Comparison of ENCODE assay signal across 13 cellular contexts in genomic region chr4:114005569-114006442, GRCh38. TPM values are rescaled to one million over a fixed set of nuclear protein-coding genes. Genes with fewer than 3 reads are reported as not detected.
DNase-seq lines count a peak whose midpoint lies in the region; ATAC-seq, FAIRE-seq and TF ChIP-seq lines count a peak whose summit lies in the region.
"Had no signal": no experiment of that assay in that cellular context is flagged by ENCODE, and none has a peak within 500 bp of the region (broad histone marks: within the 10 kb centered on the region; RNA-seq: fewer than 3 reads in every experiment).

No MANE protein-coding gene starts in this region.

- no peaks in the 10 kb centered on the region for H3K79me1 ChIP-seq in H1 (ENCODE audit: low read depth, low read length)

- H3K27me3 ChIP-seq in H1 (replicated peaks in 1 of 4; ENCODE audit: control insufficient read depth in 3 of 4, extremely low read depth in 1 of 4, insufficient read depth in 3 of 4, low read length in 3 of 4) (no peaks in the 10 kb centered on the region), dorsolateral prefrontal cortex (no peaks in the 10 kb centered on the region)

- DNase-seq in Daoy (ENCODE audit: low read depth), result peak; percentile 36
- peak; percentile 34 for DNase-seq in RWPE1 (ENCODE audit: low spot score)
- no peak for DNase-seq in H1 (ENCODE audit: low read depth in 1 of 2, low spot score in 2 of 2)
- DNase-seq in lung microvascular endothelial cell (ENCODE audit: low read depth in 2 of 2), result peak; percentile 71 to 83
- DNase-seq in dorsolateral prefrontal cortex, result no peak
- DNase-seq in activated CD4-positive, alpha-beta T cell treated with anti-CD3 and anti-CD28 coated beads, Interleukin-2, amount 50 U/mL, for 4 hours, result no peak
- no peak for DNase-seq in NCI-H2171 treated with DMSO at 0.1 percent for 48 hours (lab: John Stamatoyannopoulos, UW)
- DNase-seq: activated CD8-positive, alpha-beta memory T cell treated with anti-CD3 and anti-CD28 coated beads, Interleukin-2, amount 50 U/mL, for 48 hours; NCI-H748 treated with DMSO at 0.1 percent for 48 hours had no signal

- peaks cover 0 to 3% (median 1%) of the 10 kb centered on the region in 4 experiments; a peak in 2 of 7 replicates for H3K4me1 ChIP-seq in H1 (replicated peaks in 1 of 4; ENCODE audit: control insufficient read depth in 3 of 4, insufficient read depth in 4 of 4, low read length in 3 of 4)

- no peak overlapping the region for H2AK5ac ChIP-seq in H1 (ENCODE audit: low read depth, low read length)

- ATAC-seq in HG03378 (IDR thresholded peaks at IDR 0.05; ENCODE audit: unreplicated experiment), result no peak

- no peak overlapping the region for H3K4me2 ChIP-seq in H1 (ENCODE audit: insufficient read depth in 1 of 2, low read depth in 2 of 2, low read length in 2 of 2)

- H4K20me1 ChIP-seq in H1 (replicated peaks in 1 of 2; ENCODE audit: control insufficient read depth in 1 of 2, insufficient read depth in 2 of 2, low read length in 2 of 2), result no peaks in the 10 kb centered on the region

- no peak overlapping the region for H2BK120ac ChIP-seq in H1 (replicated peaks; ENCODE audit: low read depth, low read length)

- H3K9ac ChIP-seq in H1 (replicated peaks in 1 of 4; ENCODE audit: extremely low read depth in 1 of 4, low read depth in 3 of 4, low read length in 3 of 4), result no peak overlapping the region

- WGBS in H1 (ENCODE audit: extremely low coverage in 1 of 2, insufficient coverage in 1 of 2, insufficient read length in 1 of 2, insufficient replicate concordance in 2 of 2, low coverage in 1 of 2, low lambda C conversion rate in 2 of 2, missing lambda C conversion rate in 1 of 2), 2 experiments, result 82% methylated on average over 4 of the region's 4 CpGs; no CpG with 5 or more reads in 1 of the 2 experiments

- H3K56ac ChIP-seq in H1 (replicated peaks; ENCODE audit: insufficient read length, low read depth, low read length), result no peak overlapping the region

- no peak overlapping the region for H3K18ac ChIP-seq in H1 (ENCODE audit: extremely low read depth, low read length)

- H3K9me3 ChIP-seq in H1 (ENCODE audit: insufficient read depth in 2 of 2, low read depth in 1 of 2, low read length in 1 of 2), result no peaks in the 10 kb centered on the region

- intact Hi-C loops in dorsolateral prefrontal cortex (cut with DNase I), result no loop called here

- no peak for FAIRE-seq in H1 (lab: Jason Lieb, UNC)
- FAIRE-seq: colon, D721Med had no signal

- H2BK20ac ChIP-seq in H1 (ENCODE audit: low read length), result no peak overlapping the region

- CTCF ChIA-PET in RWPE1 (lab: Yijun Ruan, JAX), result interaction anchor here (0.6 kb wide), 1 partner anchor 104 kb away, joined by 3 read pairs; no protein-coding TSS in a partner anchor
- CTCF ChIA-PET in H1 (lab: Charles Lee; ENCODE audit: partially characterized antibody), result interaction anchor here (0.6 to 0.7 kb wide), 2 partner anchors 37 to 79 kb away, joined by 3 read pairs; no protein-coding TSS in a partner anchor

- H3K4ac ChIP-seq in H1 (replicated peaks; ENCODE audit: insufficient read length, low read depth, low read length), result no peak overlapping the region

- no peaks in the 10 kb centered on the region for H3K23me2 ChIP-seq in H1 (ENCODE audit: low read depth, low read length)

- H2AFZ ChIP-seq in H1 (ENCODE audit: low read length), result no peak overlapping the region

- no peak overlapping the region for H3K23ac ChIP-seq in H1 (ENCODE audit: insufficient read length)

- no peak for TF ChIP-seq RAD21 in H1 (IDR thresholded peaks at IDR 0.05 in 1 of 2, conservative IDR thresholded peaks at IDR 0.05 in 1 of 2; ENCODE audit: low read depth in 2 of 2, low read length in 2 of 2)

- H2BK12ac ChIP-seq in H1 (ENCODE audit: low read depth, low read length), result no peak overlapping the region

- no peaks in the 10 kb centered on the region for H3K36me3 ChIP-seq in H1 (ENCODE audit: control insufficient read depth in 2 of 4, insufficient read depth in 4 of 4, low read length in 3 of 4)

- H3K27ac ChIP-seq in RWPE1 (no peak overlapping the region), H1 (ENCODE audit: low read depth, low read length) (no peak overlapping the region), dorsolateral prefrontal cortex (no peak overlapping the region)

- no peak overlapping the region for H3K4me3 ChIP-seq in H1 (ENCODE audit: extremely low read depth in 1 of 4, insufficient read depth in 2 of 4, low read depth in 3 of 4, low read length in 4 of 4)
- no peak overlapping the region for H3K4me3 ChIP-seq in dorsolateral prefrontal cortex

- H4K8ac ChIP-seq in H1 (ENCODE audit: extremely low read depth, insufficient read depth, low read length), result no peak overlapping the region

- no peak overlapping the region for H4K91ac ChIP-seq in H1 (replicated peaks; ENCODE audit: insufficient read length, low read length)

- TF ChIP-seq CTCF in RWPE1 (conservative IDR thresholded peaks at IDR 0.05; ENCODE audit: low read depth) (no peak), H1 (IDR thresholded peaks at IDR 0.05; ENCODE audit: control extremely low read depth in 1 of 3, insufficient read depth in 1 of 3, low read depth in 1 of 3, low read length in 3 of 3) (no peak), dorsolateral prefrontal cortex (IDR thresholded peaks at IDR 0.05 in 54 of 56, conservative IDR thresholded peaks at IDR 0.05 in 2 of 56; ENCODE audit: low read depth in 1 of 56, partially characterized antibody in 56 of 56) (no peak)

- no peak overlapping the region for H4K5ac ChIP-seq in H1 (ENCODE audit: insufficient read length, low read depth, low read length)

- H3K79me2 ChIP-seq in H1 (ENCODE audit: control insufficient read depth in 1 of 2, insufficient read depth in 2 of 2, low read length in 2 of 2), result no peaks in the 10 kb centered on the region

- no peak overlapping the region for H3K14ac ChIP-seq in H1 (ENCODE audit: insufficient read length)

- 0 out of 2 replicates have a peak overlapping the region, but pooled peaks have one; percentile 88 for H2BK15ac ChIP-seq in H1 (ENCODE audit: low read length)

- no peak for TF ChIP-seq EP300 in H1 (IDR thresholded peaks at IDR 0.05; ENCODE audit: borderline replicate concordance in 1 of 2, low read depth in 2 of 2, low read length in 2 of 2)

- POLR2A ChIA-PET in RWPE1 (lab: Yijun Ruan, JAX; ENCODE audit: low non-redundant PET), result interaction anchor here (0.5 kb wide), 1 partner anchor 47 kb away, joined by 3 read pairs; no protein-coding TSS in a partner anchor
- POLR2A ChIA-PET in H1 (lab: Charles Lee; ENCODE audit: partially characterized antibody), result interaction anchor here (0.6 to 1.2 kb wide), 2 partner anchors 9 to 36 kb away, joined by 3 read pairs; no protein-coding TSS in a partner anchor

- no peak for TF ChIP-seq POLR2A in H1 (IDR thresholded peaks at IDR 0.05; ENCODE audit: control extremely low read depth in 1 of 2, low read depth in 2 of 2, low read length in 2 of 2)

- no peak overlapping the region for H2BK5ac ChIP-seq in H1 (ENCODE audit: low read depth, low read length)

TF ChIP-seq in H1, 55 proteins besides CTCF, POLR2A, EP300 and RAD21 (continues in another document):
- TF ChIP-seq SIX5 (IDR thresholded peaks at IDR 0.05; ENCODE audit: low read depth, low read length) (no peak), KDM1A (IDR thresholded peaks at IDR 0.05; ENCODE audit: borderline replicate concordance, low read length) (no peak), YY1 (IDR thresholded peaks at IDR 0.05; ENCODE audit: low read depth, low read length) (no peak), SUZ12 (IDR thresholded peaks at IDR 0.05; ENCODE audit: low read length) (no peak), TAF7 (optimal IDR thresholded peaks at IDR 0.05; ENCODE audit: borderline replicate concordance, low read depth, low read length) (no peak), RFX5 (IDR thresholded peaks at IDR 0.05; ENCODE audit: borderline replicate concordance, low read depth, low read length) (no peak), POLR2AphosphoS5 (IDR thresholded peaks at IDR 0.05; ENCODE audit: low read depth, low read length) (no peak), CBX5 (IDR thresholded peaks at IDR 0.05; ENCODE audit: low read depth, low read length) (no peak), HDAC2 (IDR thresholded peaks at IDR 0.05; ENCODE audit: borderline replicate concordance in 1 of 2, low read depth in 2 of 2, low read length in 2 of 2) (no peak), E2F6 (IDR thresholded peaks at IDR 0.05) (no peak), RBBP5 (IDR thresholded peaks at IDR 0.05; ENCODE audit: borderline replicate concordance, low read depth, low read length) (no peak)
- TF ChIP-seq, protein P1, sequence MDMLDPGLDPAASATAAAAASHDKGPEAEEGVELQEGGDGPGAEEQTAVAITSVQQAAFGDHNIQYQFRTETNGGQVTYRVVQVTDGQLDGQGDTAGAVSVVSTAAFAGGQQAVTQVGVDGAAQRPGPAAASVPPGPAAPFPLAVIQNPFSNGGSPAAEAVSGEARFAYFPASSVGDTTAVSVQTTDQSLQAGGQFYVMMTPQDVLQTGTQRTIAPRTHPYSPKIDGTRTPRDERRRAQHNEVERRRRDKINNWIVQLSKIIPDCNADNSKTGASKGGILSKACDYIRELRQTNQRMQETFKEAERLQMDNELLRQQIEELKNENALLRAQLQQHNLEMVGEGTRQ (IDR thresholded peaks at IDR 0.05; ENCODE audit: low read length), result no peak
- TF ChIP-seq, protein P2, sequence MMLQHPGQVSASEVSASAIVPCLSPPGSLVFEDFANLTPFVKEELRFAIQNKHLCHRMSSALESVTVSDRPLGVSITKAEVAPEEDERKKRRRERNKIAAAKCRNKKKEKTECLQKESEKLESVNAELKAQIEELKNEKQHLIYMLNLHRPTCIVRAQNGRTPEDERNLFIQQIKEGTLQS (IDR thresholded peaks at IDR 0.05; ENCODE audit: insufficient read depth, low read depth, low read length), result no peak

RNA-seq across cellular contexts. Expression of gene ARSJ, which starts 26.4 kb away (rescaled TPM):
- total RNA-seq in Daoy (2014; rRNA removed; shearing (Covaris generic)), result 11.0 and 12.2 TPM in 2 replicates
- 5.8 and 6.3 TPM in 2 replicates for total RNA-seq in H1 (2021; fragmentation: NEBNext Ultra II Directional; extraction: Animal tissue kit (Norgen Biotek cat#: 25700))
- polyA plus RNA-seq in H1 (2011; rRNA removed), result 1.3 and 1.4 TPM in 2 replicates
- polyA plus RNA-seq in H1 (2011; cell fraction: cytosol; rRNA removed), result 1.4 TPM
- 1.9 TPM for polyA plus RNA-seq in H1 (2011; cell fraction: nucleus; rRNA removed)
- polyA plus RNA-seq in H1 (2012, experiment 1 of 2), result 2.1 to 2.6 TPM (median 2.3 TPM) in 4 replicates
- 0.31 TPM for polyA plus RNA-seq in H1 (2012, experiment 2 of 2)
- polyA plus RNA-seq in H1 (2013, experiment 1 of 2), result 2.6 TPM
- polyA plus RNA-seq in H1 (2013, experiment 2 of 2), result 3.2 TPM
- polyA minus RNA-seq in H1 (2011; rRNA and poly(A)+ RNA removed), result 2.9 and 3.3 TPM in 2 replicates
- polyA minus RNA-seq in H1 (2011; cell fraction: cytosol; rRNA and poly(A)+ RNA removed), result 1.5 TPM
- 10.8 TPM for polyA minus RNA-seq in H1 (2011; cell fraction: nucleus; rRNA and poly(A)+ RNA removed)
- total RNA-seq in lung microvascular endothelial cell (12.4 and 13.9 TPM in 2 replicates), dorsolateral prefrontal cortex (10 to 100 TPM in 1 of 120 experiments, 1 to 10 TPM in 119; 1.9 to 10.0 (median 4.9) TPM)
- total RNA-seq: T-helper 1 cell treated with Interleukin-12 subunit alpha and Interleukin-12 subunit beta and Interleukin-4 antibody, amounts not matched to agents 30 ng/mL and 1 ng/mL, for 36 hours had no signal

Comparison
In these comparisons a context has a peak if more than half of its experiments do, and no peak if none do; other contexts are left out.
1. DNase-seq: peak in Daoy (single experiment), RWPE1 (single experiment) and lung microvascular endothelial cell (2 of 2); none in H1 (0 of 2), dorsolateral prefrontal cortex (0 of 10), activated CD4-positive, alpha-beta T cell treated with anti-CD3 and anti-CD28 coated beads, Interleukin-2, amount 50 U/mL, for 4 hours (0 of 2) and NCI-H2171 treated with DMSO at 0.1 percent for 48 hours (single experiment).